Comparison of ENCODE assay signal across 20 cellular contexts in genomic region chr22:27778299-27779090, GRCh38. TPM values are rescaled to one million over a fixed set of nuclear protein-coding genes. Genes with fewer than 3 reads are reported as not detected.
DNase-seq lines count a peak whose midpoint lies in the region; ATAC-seq, FAIRE-seq and TF ChIP-seq lines count a peak whose summit lies in the region.
"Had no signal": no experiment of that assay in that cellular context is flagged by ENCODE, and none has a peak within 500 bp of the region (broad histone marks: within the 10 kb centered on the region; RNA-seq: fewer than 3 reads in every experiment).

No MANE protein-coding gene starts in this region.

- no peaks in the 10 kb centered on the region for H3K79me2 ChIP-seq in endothelial cell of umbilical vein (ENCODE audit: control insufficient read depth, insufficient read depth, low read length)

- H3K27ac ChIP-seq in endothelial cell of umbilical vein (ENCODE audit: insufficient read depth, low read depth, low read length), result no peak overlapping the region
- peak overlapping the region in 3 of 4 donors; percentile 49 to 81 (median 60) for H3K27ac ChIP-seq in tibial nerve
- no peak overlapping the region for H3K27ac ChIP-seq in right lobe of liver
- H3K27ac ChIP-seq: 22Rv1, colonic mucosa, neutrophil, SJCRH30 had no signal

- no peaks in the 10 kb centered on the region for H4K20me1 ChIP-seq in endothelial cell of umbilical vein (replicated peaks; ENCODE audit: control insufficient read depth, extremely low read depth, insufficient read depth, low read length)

- peaks cover 9% of the 10 kb centered on the region for H3K4me1 ChIP-seq in endothelial cell of umbilical vein (ENCODE audit: control insufficient read depth, extremely low read depth, insufficient read depth, low read length)
- H3K4me1 ChIP-seq in tibial nerve, result peaks cover 0 to 45% (median 17%) of the 10 kb centered on the region in 4 donors
- H3K4me1 ChIP-seq in right lobe of liver, result no peaks in the 10 kb centered on the region
- H3K4me1 ChIP-seq: colonic mucosa had no signal

- peak overlapping the region in 1 of 3 experiments; percentile 24 for H3K4me3 Mint-ChIP-seq in nephron
- H3K4me3 Mint-ChIP-seq: activated T-cell treated with anti-CD3 and anti-CD28 coated beads, Interleukin-2, amount 50 U/mL, for 72 hours had no signal

- H3K9me3 Mint-ChIP-seq in nephron, result peaks cover 2% of the 10 kb centered on the region
- H3K9me3 Mint-ChIP-seq: activated T-cell treated with anti-CD3 and anti-CD28 coated beads, Interleukin-2, amount 50 U/mL, for 72 hours had no signal

- no peak overlapping the region for H3K4me3 ChIP-seq in endothelial cell of umbilical vein (replicated peaks in 1 of 3; ENCODE audit: insufficient read depth in 1 of 3, low read depth in 1 of 3, low read length in 3 of 3)
- peak overlapping the region in 1 of 4 donors; percentile 3 for H3K4me3 ChIP-seq in tibial nerve
- H3K4me3 ChIP-seq in right lobe of liver, result no peak overlapping the region
- H3K4me3 ChIP-seq: colonic mucosa, lung, SJCRH30, smooth muscle cell had no signal

- no peak for FAIRE-seq in endothelial cell of umbilical vein (lab: Jason Lieb, UNC)
- FAIRE-seq: GM12891 had no signal

- no peak overlapping the region for H3K9ac ChIP-seq in endothelial cell of umbilical vein (replicated peaks; ENCODE audit: extremely low read depth, insufficient read depth, low read length)

- no TSS peak for BruUV-seq in endothelial cell of umbilical vein (replicated peaks; lab: Mats Ljungman, UMichigan)

- H3K27ac Mint-ChIP-seq in nephron, result peak overlapping the region in 2 of 3 experiments; percentile 47 to 70
- H3K27ac Mint-ChIP-seq: activated T-cell treated with anti-CD3 and anti-CD28 coated beads, Interleukin-2, amount 50 U/mL, for 72 hours had no signal

- H3K9me3 ChIP-seq in endothelial cell of umbilical vein (replicated peaks; ENCODE audit: control insufficient read depth, insufficient read depth, low read length) (no peaks in the 10 kb centered on the region), tibial nerve (peaks cover 0 to 3% (median 0%) of the 10 kb centered on the region in 4 donors), right lobe of liver (no peaks in the 10 kb centered on the region)
- H3K9me3 ChIP-seq: colonic mucosa, neutrophil, SJCRH30 had no signal

- CTCF ChIA-PET in endothelial cell of umbilical vein (lab: Charles Lee), result no interaction called here

- TF ChIP-seq POLR2A in endothelial cell of umbilical vein (IDR thresholded peaks at IDR 0.05; ENCODE audit: low read depth, low read length) (no peak), tibial nerve (IDR thresholded peaks at IDR 0.05) (no peak), right lobe of liver (IDR thresholded peaks at IDR 0.05) (no peak)

- WGBS in tibial nerve, 2 donors, result 44 to 54% methylated on average over 24 of the region's 24 CpGs
- 43% methylated on average over 19 of the region's 24 CpGs for WGBS in right lobe of liver (ENCODE audit: insufficient coverage, low coverage, low lambda C conversion rate, missing lambda C conversion rate)

- no peaks in the 10 kb centered on the region for H3K9me1 ChIP-seq in endothelial cell of umbilical vein (replicated peaks; ENCODE audit: control insufficient read depth, extremely low read depth, insufficient read depth, low read length)

- POLR2A ChIA-PET in endothelial cell of umbilical vein (lab: Charles Lee), result no interaction called here

- no peaks in the 10 kb centered on the region for H3K27me3 Mint-ChIP-seq in nephron (ENCODE audit: low read depth)

- peaks cover 52% of the 10 kb centered on the region for H3K4me1 Mint-ChIP-seq in nephron

- H3K27me3 ChIP-seq in endothelial cell of umbilical vein (ENCODE audit: control insufficient read depth in 2 of 2, insufficient read depth in 2 of 2, low read length in 2 of 2) (no peaks in the 10 kb centered on the region), tibial nerve (no peaks in the 10 kb centered on the region), right lobe of liver (no peaks in the 10 kb centered on the region)
- H3K27me3 ChIP-seq: colonic mucosa, SJCRH30 had no signal

- ATAC-seq in right lobe of liver, result no peak
- ATAC-seq: activated T-cell treated with anti-CD3 and anti-CD28 coated beads, Interleukin-2, amount 50 U/mL, for 72 hours; HCT116; stimulated activated naive CD8-positive, alpha-beta T cell treated with anti-CD3 and anti-CD28 coated beads, Interleukin-15, Interleukin-2, amounts not matched to agents 100 U/mL and 50 U/mL, for 24 hours had no signal

- TF ChIP-seq CTCF in endothelial cell of umbilical vein (IDR thresholded peaks at IDR 0.05; ENCODE audit: extremely low read depth in 1 of 2, insufficient read depth in 1 of 2, low read depth in 1 of 2, low read length in 2 of 2) (no peak), nephron (IDR thresholded peaks at IDR 0.05; ENCODE audit: unreplicated experiment in 3 of 3) (no peak), tibial nerve (IDR thresholded peaks at IDR 0.05) (no peak), right lobe of liver (IDR thresholded peaks at IDR 0.05) (no peak)

- H3K4me2 ChIP-seq in endothelial cell of umbilical vein (ENCODE audit: insufficient read depth, low read length), result no peak overlapping the region
- H3K4me2 ChIP-seq: smooth muscle cell had no signal

- peak in 1 of 2 donors; percentile 6 for TF ChIP-seq EP300 in tibial nerve (IDR thresholded peaks at IDR 0.05)

- DNase-seq in DMS 273 (lab: John Stamatoyannopoulos, UW; ENCODE audit: unreplicated experiment) (peak; percentile 13), DMS 273 treated with DMSO at 0.1 percent for 48 hours (lab: John Stamatoyannopoulos, UW) (no peak), endothelial cell of umbilical vein (ENCODE audit: low read depth, low spot score) (no peak), tibial nerve (ENCODE audit: low spot score in 2 of 2) (peak in 1 of 2 donors; percentile 38), right lobe of liver (no peak)
- no peak for DNase-seq in activated naive CD4-positive, alpha-beta T cell treated with anti-CD3 and anti-CD28 coated beads, Interleukin-2, amount 50 U/mL, for 16 hours
- DNase-seq in stimulated activated naive CD4-positive, alpha-beta T cell (lab: John Stamatoyannopoulos, UW), result no peak
- DNase-seq: activated CD4-positive, alpha-beta T cell treated with anti-CD3 and anti-CD28 coated beads, Interleukin-2, amount 50 U/mL, for 48 hours; activated T-cell treated with anti-CD3 and anti-CD28 coated beads, Interleukin-2, amount 50 U/mL, for 72 hours; colonic mucosa; SJCRH30; stimulated activated naive CD8-positive, alpha-beta T cell treated with anti-CD3 and anti-CD28 coated beads, Interleukin-15, Interleukin-2, amounts not matched to agents 100 U/mL and 50 U/mL, for 24 hours; T-helper 9 cell had no signal

- peaks cover 18% of the 10 kb centered on the region for H3K36me3 Mint-ChIP-seq in nephron (ENCODE audit: low read depth)

- H2AFZ ChIP-seq in endothelial cell of umbilical vein (ENCODE audit: low read depth, low read length), result peak overlapping the region; percentile 31

- dilution Hi-C loops in endothelial cell of umbilical vein (cut with MboI; ENCODE audit: extremely low pct_ligation_motif_present, low sequenced_read_pairs), result no loop called here

- H3K36me3 ChIP-seq in endothelial cell of umbilical vein (ENCODE audit: control insufficient read depth in 2 of 2, extremely low read depth in 1 of 2, insufficient read depth in 2 of 2, low read length in 2 of 2) (no peaks in the 10 kb centered on the region), tibial nerve (no peaks in the 10 kb centered on the region), right lobe of liver (no peaks in the 10 kb centered on the region)
- H3K36me3 ChIP-seq: colonic mucosa, neutrophil had no signal

- intact Hi-C loops in endothelial cell of umbilical vein (cut with micrococcal nuclease), result no loop called here
- intact Hi-C loops in right lobe of liver (cut with DNase I), result no loop called here

TF ChIP-seq in endothelial cell of umbilical vein, 7 proteins besides CTCF, POLR2A, EP300 and RAD21:
- TF ChIP-seq EZH2 (IDR thresholded peaks at IDR 0.05; ENCODE audit: borderline replicate concordance, low read depth, low read length, severe bottlenecking), result no peak
- TF ChIP-seq POLR2AphosphoS5 (IDR thresholded peaks at IDR 0.05; ENCODE audit: insufficient read depth, low read depth, low read length), result no peak
- TF ChIP-seq MYC (IDR thresholded peaks at IDR 0.05; ENCODE audit: low read depth, low read length), result no peak
- no peak for TF ChIP-seq FOS (IDR thresholded peaks at IDR 0.05; ENCODE audit: borderline replicate concordance, insufficient read depth, low read length)
- TF ChIP-seq GATA2 (IDR thresholded peaks at IDR 0.05; ENCODE audit: insufficient read depth, insufficient read length, low read depth, low read length), result no peak
- no peak for TF ChIP-seq MAX (IDR thresholded peaks at IDR 0.05; ENCODE audit: insufficient read depth, insufficient read length)

RNA-seq across cellular contexts. Expression of gene MN1, which starts 23.1 kb away (rescaled TPM):
- total RNA-seq in endothelial cell of umbilical vein (1.7 and 3.8 TPM in 2 replicates), tibial nerve (1 to 10 TPM; 3.9 to 8.2 (median 6.0) TPM), right lobe of liver (under 1 TPM; 0.10 to 0.77 (median 0.46) TPM)
- 3.7 and 5.2 TPM in 2 replicates for polyA plus RNA-seq in endothelial cell of umbilical vein
- 3.9 and 4.2 TPM in 2 replicates for polyA plus RNA-seq in endothelial cell of umbilical vein (2011; cell fraction: cytosol; rRNA removed)
- 2.2 and 4.0 TPM in 2 replicates for polyA plus RNA-seq in endothelial cell of umbilical vein (2011; cell fraction: nucleus; rRNA removed)
- 1.2 and 1.5 TPM in 2 replicates for polyA plus RNA-seq in endothelial cell of umbilical vein (2012)
- polyA minus RNA-seq in endothelial cell of umbilical vein, result 4.3 and 15.1 TPM in 2 replicates
- 12.5 TPM for polyA minus RNA-seq in endothelial cell of umbilical vein (2011; cell fraction: cytosol; rRNA and poly(A)+ RNA removed)
- polyA minus RNA-seq in endothelial cell of umbilical vein (2011; cell fraction: nucleus; rRNA and poly(A)+ RNA removed), result 3.2 and 4.3 TPM in 2 replicates

Comparison
In these comparisons a context has a peak if more than half of its experiments do, and no peak if none do; other contexts are left out.
1. H3K27ac ChIP-seq: peak in tibial nerve (3 of 4); none in endothelial cell of umbilical vein (single experiment) and right lobe of liver (0 of 3).